In genomic region chr1:220915117-220915440, GRCh38 we compare ENCODE assay signal across 1 cellular context.
TF ChIP-seq lines count a peak whose summit lies in the region.

No MANE protein-coding gene starts in this region.

TF ChIP-seq in HepG2, 621 proteins besides CTCF, POLR2A, EP300 and RAD21 (continued from another document):
- TF ChIP-seq, protein P1, sequence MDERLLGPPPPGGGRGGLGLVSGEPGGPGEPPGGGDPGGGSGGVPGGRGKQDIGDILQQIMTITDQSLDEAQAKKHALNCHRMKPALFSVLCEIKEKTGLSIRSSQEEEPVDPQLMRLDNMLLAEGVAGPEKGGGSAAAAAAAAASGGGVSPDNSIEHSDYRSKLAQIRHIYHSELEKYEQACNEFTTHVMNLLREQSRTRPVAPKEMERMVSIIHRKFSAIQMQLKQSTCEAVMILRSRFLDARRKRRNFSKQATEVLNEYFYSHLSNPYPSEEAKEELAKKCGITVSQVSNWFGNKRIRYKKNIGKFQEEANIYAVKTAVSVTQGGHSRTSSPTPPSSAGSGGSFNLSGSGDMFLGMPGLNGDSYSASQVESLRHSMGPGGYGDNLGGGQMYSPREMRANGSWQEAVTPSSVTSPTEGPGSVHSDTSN (CRISPR knock-in tag; IDR thresholded peaks at IDR 0.05), result no peak
- TF ChIP-seq ZNF709 (CRISPR knock-in tag; IDR thresholded peaks at IDR 0.05) (no peak), ATM (IDR thresholded peaks at IDR 0.05; ENCODE audit: borderline replicate concordance) (no peak), CEBPG (CRISPR knock-in tag; IDR thresholded peaks at IDR 0.05) (no peak), KLF6 (CRISPR knock-in tag; IDR thresholded peaks at IDR 0.05) (no peak), RERE (CRISPR knock-in tag; IDR thresholded peaks at IDR 0.05; ENCODE audit: low read depth) (no peak)
TF ChIP-seq in HepG2: peak in this region for 0.
